20 cellular contexts compared by ENCODE assay signal in genomic region chr2:71306762-71307161, GRCh38. TPM values are rescaled to one million over a fixed set of nuclear protein-coding genes. Genes with fewer than 3 reads are reported as not detected.
A peak's percentile ranks its signal among the peaks of the same experiment; 100 is the strongest.
DNase-seq lines count a peak whose midpoint lies in the region; ATAC-seq and TF ChIP-seq lines count a peak whose summit lies in the region.
"Had no signal": no experiment of that assay in that cellular context is flagged by ENCODE, and none has a peak within 500 bp of the region (broad histone marks: within the 10 kb centered on the region; RNA-seq: fewer than 3 reads in every experiment).

No MANE protein-coding gene starts in this region.

- H3K27me3 Mint-ChIP-seq in naive thymus-derived CD8-positive, alpha-beta T cell = peaks cover 0 to 3% (median 0%) of the 10 kb centered on the region in 5 donors
- H3K27me3 Mint-ChIP-seq: stimulated activated memory B cell treated with anti-CD40 and anti-IgM and Interleukin-4, amounts not matched to agents 10 μg/mL and 1 μg/mL and 100 μg/mL, for 72 hours had no signal

- H3K36me3 ChIP-seq in left lung = no peaks in the 10 kb centered on the region
- H3K36me3 ChIP-seq in esophagus squamous epithelium = no peaks in the 10 kb centered on the region

- H3K9me3 ChIP-seq in left lung (no peaks in the 10 kb centered on the region), esophagus squamous epithelium (no peaks in the 10 kb centered on the region)

- no peak overlapping the region for H3K27ac Mint-ChIP-seq in naive thymus-derived CD8-positive, alpha-beta T cell
- H3K27ac Mint-ChIP-seq: activated CD8-positive, alpha-beta T cell treated with anti-CD3 and anti-CD28 coated beads, Interleukin-2, amount 10 ng/mL, durations not matched to agents 7 days and 5 days; activated T-helper 17 cell treated with anti-CD3 and anti-CD28 coated beads, Interleukin-2, amount 50 U/mL, for 72 hours; immature natural killer cell; stimulated activated memory B cell treated with anti-CD40 and anti-IgM and Interleukin-4, amounts not matched to agents 10 μg/mL and 1 μg/mL and 100 μg/mL, for 72 hours had no signal

- peak; percentile 71 for DNase-seq in EH (ENCODE audit: low read depth)
- DNase-seq in M059J (ENCODE audit: low read depth) = peak; percentile 65
- peak; percentile 11 for DNase-seq in epithelial cell of esophagus (ENCODE audit: low read depth)
- DNase-seq in left lung = no peak
- no peak for DNase-seq in esophagus squamous epithelium (lab: John Stamatoyannopoulos, UW)
- DNase-seq in activated CD4-positive, alpha-beta T cell treated with anti-CD3 and anti-CD28 coated beads, Interleukin-2, amount 50 U/mL, for 4 hours = no peak
- DNase-seq in naive thymus-derived CD8-positive, alpha-beta T cell = no peak
- DNase-seq in NCI-H187 treated with DMSO at 0.1 percent for 48 hours (lab: John Stamatoyannopoulos, UW) = no peak
- DNase-seq: activated CD8-positive, alpha-beta T cell treated with anti-CD3 and anti-CD28 coated beads, Interleukin-2, amount 10 ng/mL, durations not matched to agents 7 days and 5 days; amygdala; immature natural killer cell; KBM-7; midbrain; NCI-H1436; NCI-H446 treated with DMSO at 0.1 percent for 48 hours; small intestine; trophoblast cell had no signal

- POLR2A ChIA-PET in naive thymus-derived CD8-positive, alpha-beta T cell (lab: Charles Lee) = no interaction called here

- peaks cover 0 to 2% (median 0%) of the 10 kb centered on the region in 9 donors for H3K9me3 Mint-ChIP-seq in naive thymus-derived CD8-positive, alpha-beta T cell
- H3K9me3 Mint-ChIP-seq: activated T-helper 17 cell treated with anti-CD3 and anti-CD28 coated beads, Interleukin-2, amount 50 U/mL, for 72 hours; immature natural killer cell; stimulated activated memory B cell treated with anti-CD40 and anti-IgM and Interleukin-4, amounts not matched to agents 10 μg/mL and 1 μg/mL and 100 μg/mL, for 72 hours had no signal

- H3K27ac ChIP-seq in left lung (no peak overlapping the region), esophagus squamous epithelium (no peak overlapping the region)
- H3K27ac ChIP-seq: SK-N-MC had no signal

- no peak overlapping the region for H3K4me3 ChIP-seq in epithelial cell of esophagus (ENCODE audit: low read length)
- H3K4me3 ChIP-seq in left lung = no peak overlapping the region
- no peak overlapping the region for H3K4me3 ChIP-seq in esophagus squamous epithelium
- H3K4me3 ChIP-seq: SK-N-MC had no signal

- peak; percentile 26 for ATAC-seq in left lung
- ATAC-seq in naive thymus-derived CD8-positive, alpha-beta T cell = no peak
- ATAC-seq: activated CD8-positive, alpha-beta T cell treated with anti-CD3 and anti-CD28 coated beads, Interleukin-2, amount 10 ng/mL, durations not matched to agents 7 days and 5 days; activated T-helper 17 cell treated with anti-CD3 and anti-CD28 coated beads, Interleukin-2, amount 50 U/mL, for 72 hours; stimulated activated memory B cell treated with anti-CD40 and anti-IgM and Interleukin-4, amounts not matched to agents 10 μg/mL and 1 μg/mL and 100 μg/mL, for 72 hours had no signal

- H3K4me1 ChIP-seq in left lung = no peaks in the 10 kb centered on the region
- no peaks in the 10 kb centered on the region for H3K4me1 ChIP-seq in esophagus squamous epithelium

- H3K27me3 ChIP-seq in left lung (no peaks in the 10 kb centered on the region), esophagus squamous epithelium (no peaks in the 10 kb centered on the region)

- no peaks in the 10 kb centered on the region for H3K4me1 Mint-ChIP-seq in naive thymus-derived CD8-positive, alpha-beta T cell
- H3K4me1 Mint-ChIP-seq: activated T-helper 17 cell treated with anti-CD3 and anti-CD28 coated beads, Interleukin-2, amount 50 U/mL, for 72 hours; immature natural killer cell; stimulated activated memory B cell treated with anti-CD40 and anti-IgM and Interleukin-4, amounts not matched to agents 10 μg/mL and 1 μg/mL and 100 μg/mL, for 72 hours had no signal

- H3K4me3 Mint-ChIP-seq in naive thymus-derived CD8-positive, alpha-beta T cell = no peak overlapping the region
- H3K4me3 Mint-ChIP-seq: activated CD8-positive, alpha-beta T cell treated with anti-CD3 and anti-CD28 coated beads, Interleukin-2, amount 10 ng/mL, durations not matched to agents 7 days and 5 days; activated T-helper 17 cell treated with anti-CD3 and anti-CD28 coated beads, Interleukin-2, amount 50 U/mL, for 72 hours; immature natural killer cell; stimulated activated memory B cell treated with anti-CD40 and anti-IgM and Interleukin-4, amounts not matched to agents 10 μg/mL and 1 μg/mL and 100 μg/mL, for 72 hours had no signal

- TF ChIP-seq POLR2A in esophagus squamous epithelium (IDR thresholded peaks at IDR 0.05) = no peak

- H3K36me3 Mint-ChIP-seq in naive thymus-derived CD8-positive, alpha-beta T cell = peaks cover 0 to 1% (median 0%) of the 10 kb centered on the region in 3 donors
- H3K36me3 Mint-ChIP-seq: immature natural killer cell; stimulated activated memory B cell treated with anti-CD40 and anti-IgM and Interleukin-4, amounts not matched to agents 10 μg/mL and 1 μg/mL and 100 μg/mL, for 72 hours had no signal

- 59 to 67% methylated on average over 2 to 3 of the region's 3 CpGs for WGBS in esophagus squamous epithelium, 2 donors

- intact Hi-C loops in left lung (cut with DNase I) = no loop called here
- intact Hi-C loops in esophagus squamous epithelium (cut with DNase I) = no loop called here

- TF ChIP-seq CTCF in epithelial cell of esophagus (IDR thresholded peaks at IDR 0.05; ENCODE audit: insufficient read depth, low read depth, low read length, missing control alignments) = no peak
- no peak for TF ChIP-seq CTCF in left lung (IDR thresholded peaks at IDR 0.05)
- TF ChIP-seq CTCF in esophagus squamous epithelium (IDR thresholded peaks at IDR 0.05) = no peak

RNA-seq across cellular contexts. Expression of gene ZNF638, which starts 24.8 kb away (rescaled TPM):
- total RNA-seq in M059J (2014; rRNA removed; shearing (Covaris generic)) = 43.5 and 44.7 TPM in 2 replicates
- total RNA-seq in left lung (10 to 100 TPM; 92.1 to 94.4 TPM), esophagus squamous epithelium (100 to 1,000 TPM in 1 of 4 donors, 10 to 100 TPM in 3; 67.3 to 133 (median 79.2) TPM)
- total RNA-seq in naive thymus-derived CD8-positive, alpha-beta T cell = 100 to 1,000 TPM; 163 to 176 TPM
- polyA plus RNA-seq in naive thymus-derived CD8-positive, alpha-beta T cell = 10 to 100 TPM; 40.7 to 52.4 (median 51.9) TPM

Comparison
In these comparisons a context has a peak if more than half of its experiments do, and no peak if none do; other contexts are left out.
1. DNase-seq: peak in EH (single experiment), M059J (single experiment) and epithelial cell of esophagus (single experiment); none in left lung (0 of 2), esophagus squamous epithelium (single experiment), activated CD4-positive, alpha-beta T cell treated with anti-CD3 and anti-CD28 coated beads, Interleukin-2, amount 50 U/mL, for 4 hours (0 of 2), naive thymus-derived CD8-positive, alpha-beta T cell (0 of 10) and NCI-H187 treated with DMSO at 0.1 percent for 48 hours (single experiment).